In the genomic region with DNA sequence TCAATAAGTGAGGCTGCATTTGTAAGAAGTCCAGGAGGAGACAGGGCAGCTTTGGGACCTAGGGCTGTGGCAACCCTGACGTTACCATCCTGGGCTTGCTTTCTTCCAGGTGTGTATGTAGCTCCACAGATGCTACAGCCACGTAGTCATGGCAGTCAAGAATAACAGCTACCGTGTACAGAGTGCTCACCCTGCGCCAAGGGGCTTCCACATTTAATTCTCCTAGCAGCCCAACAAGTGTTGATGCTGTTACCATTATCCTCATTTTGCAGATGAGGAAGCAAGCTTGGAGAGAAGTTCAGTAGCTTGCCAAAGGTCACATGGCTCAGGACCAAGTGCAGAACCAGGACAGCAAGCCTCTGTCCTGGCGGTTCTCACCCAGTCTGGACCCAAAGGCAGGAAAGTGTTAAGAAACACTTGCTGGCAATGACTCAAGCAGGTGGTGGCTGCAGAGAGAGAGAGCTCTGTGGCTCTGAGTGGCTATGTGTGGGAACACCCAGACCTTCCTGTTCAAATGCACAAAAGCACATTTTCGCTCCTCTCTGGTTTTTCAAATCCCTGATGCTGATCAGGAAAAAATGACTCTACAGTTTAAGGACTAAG, we compare ENCODE assay signal across 10 cellular contexts.
A peak's percentile ranks its signal among the peaks of the same experiment; 100 is the strongest.
DNase-seq lines count a peak whose midpoint lies in the region; ATAC-seq and TF ChIP-seq lines count a peak whose summit lies in the region.
"Had no signal": no experiment of that assay in that cellular context is flagged by ENCODE, and none has a peak within 500 bp of the region (broad histone marks: within the 10 kb centered on the region; RNA-seq: fewer than 3 reads in every experiment).

No MANE protein-coding gene starts in this region.

- intact Hi-C loops in lower lobe of right lung (cut with DNase I) = loop anchor here (5.0 kb wide), 1 partner anchor 94 kb away; no protein-coding TSS in a partner anchor

- peak; percentile 68 to 70 for ATAC-seq in lower lobe of right lung

- no peak overlapping the region for H3K4me2 ChIP-seq in Karpas-422 (ENCODE audit: low read depth, low read length, poor library complexity, severe bottlenecking)

- in situ Hi-C loops in astrocyte of the spinal cord (cut with HindIII; ENCODE audit: low sequenced_read_pairs) = no loop called here

- H2AFZ ChIP-seq in Karpas-422 (ENCODE audit: low read length) = no peak overlapping the region

- no peaks in the 10 kb centered on the region for H3K9me2 ChIP-seq in Karpas-422 (replicated peaks; ENCODE audit: insufficient read depth, low read length)

- H4K20me1 ChIP-seq in Karpas-422 (ENCODE audit: insufficient read depth, low read depth, low read length) = no peaks in the 10 kb centered on the region

- no peaks in the 10 kb centered on the region for H3K27me3 ChIP-seq in lower lobe of right lung (ENCODE audit: low read depth)
- no peaks in the 10 kb centered on the region for H3K27me3 ChIP-seq in Karpas-422 (ENCODE audit: low read length)

- peak overlapping the region; percentile 56 for H3K27ac ChIP-seq in lower lobe of right lung
- no peak overlapping the region for H3K27ac ChIP-seq in Karpas-422 (ENCODE audit: low read length)

- H3K9ac ChIP-seq in Karpas-422 (ENCODE audit: low read length) = no peak overlapping the region

- peak; percentile 52 for DNase-seq in CD1c-positive myeloid dendritic cell (ENCODE audit: extremely low spot score)
- DNase-seq in MV-4-11 (lab: John Stamatoyannopoulos, UW) = peak; percentile 57
- DNase-seq in astrocyte of the spinal cord (ENCODE audit: low read depth, low spot score) = peak; percentile 22
- DNase-seq in lower lobe of right lung = peak; percentile 52
- DNase-seq in AML-193 (lab: John Stamatoyannopoulos, UW) = no peak
- no peak for DNase-seq in activated effector memory CD4-positive, alpha-beta T cell treated with anti-CD3 and anti-CD28 coated beads, Interleukin-2, amount 50 U/mL, for 16 hours
- no peak for DNase-seq in NCI-H1694 (lab: John Stamatoyannopoulos, UW)
- no peak for DNase-seq in Karpas-422
- DNase-seq: activated CD4-positive, CD25-positive, alpha-beta regulatory T cell treated with anti-CD3 and anti-CD28 coated beads, Interleukin-2, amount 50 U/mL, for 72 hours; NCI-H510A had no signal

- H3K9me3 ChIP-seq in lower lobe of right lung (no peaks in the 10 kb centered on the region), Karpas-422 (ENCODE audit: low read length) (no peaks in the 10 kb centered on the region)

- H3K4me3 ChIP-seq in astrocyte of the spinal cord (ENCODE audit: low read depth, low read length) (no peak overlapping the region), lower lobe of right lung (no peak overlapping the region), Karpas-422 (ENCODE audit: low read length) (no peak overlapping the region)

- no peaks in the 10 kb centered on the region for H3K79me2 ChIP-seq in Karpas-422 (ENCODE audit: low read length)

- TF ChIP-seq CTCF in astrocyte of the spinal cord (IDR thresholded peaks at IDR 0.05; ENCODE audit: low read depth, low read length) = no peak
- TF ChIP-seq CTCF in lower lobe of right lung (IDR thresholded peaks at IDR 0.05) = no peak

- H3K4me1 ChIP-seq in lower lobe of right lung (peaks cover 37% of the 10 kb centered on the region), Karpas-422 (ENCODE audit: low read length) (no peaks in the 10 kb centered on the region)

- H3K36me3 ChIP-seq in lower lobe of right lung = no peaks in the 10 kb centered on the region
- H3K36me3 ChIP-seq in Karpas-422 (ENCODE audit: insufficient read depth, low read length) = no peaks in the 10 kb centered on the region

Comparison
In these comparisons a context has a peak if more than half of its experiments do, and no peak if none do; other contexts are left out.
1. DNase-seq: peak in CD1c-positive myeloid dendritic cell (single experiment), MV-4-11 (single experiment), astrocyte of the spinal cord (single experiment) and lower lobe of right lung (single experiment); none in AML-193 (0 of 2), activated effector memory CD4-positive, alpha-beta T cell treated with anti-CD3 and anti-CD28 coated beads, Interleukin-2, amount 50 U/mL, for 16 hours (single experiment), NCI-H1694 (single experiment) and Karpas-422 (single experiment).